11 cellular contexts compared by ENCODE assay signal in genomic region chr4:139315221-139315675, GRCh38. TPM values are rescaled to one million over a fixed set of nuclear protein-coding genes. Genes with fewer than 3 reads are reported as not detected.
A peak's percentile ranks its signal among the peaks of the same experiment; 100 is the strongest.
DNase-seq lines count a peak whose midpoint lies in the region; ATAC-seq, FAIRE-seq and TF ChIP-seq lines count a peak whose summit lies in the region.
"Had no signal": no experiment of that assay in that cellular context is flagged by ENCODE, and none has a peak within 500 bp of the region (broad histone marks: within the 10 kb centered on the region; RNA-seq: fewer than 3 reads in every experiment).

No MANE protein-coding gene starts in this region.

- no peaks in the 10 kb centered on the region for H3K27me3 ChIP-seq in astrocyte (ENCODE audit: insufficient read depth, low read length)

- DNase-seq in GM12864 (ENCODE audit: low read depth) (no peak), astrocyte (ENCODE audit: low read depth) (no peak), EL (no peak), retina (no peak), GM19238 (ENCODE audit: insufficient read length, low spot score) (no peak), mesenteric fat pad (ENCODE audit: low spot score) (no peak)
- DNase-seq: activated gamma-delta T cell treated with Interleukin-2 at 50 U/mL for 16 hours; DND-41; naive thymus-derived CD8-positive, alpha-beta T cell had no signal

- H2AFZ ChIP-seq in astrocyte (ENCODE audit: low read depth, low read length), result no peak overlapping the region

- no peak overlapping the region for H3K27ac ChIP-seq in astrocyte (ENCODE audit: low read depth, low read length)

- no peaks in the 10 kb centered on the region for H3K9me3 Mint-ChIP-seq in astrocyte (ENCODE audit: unreplicated experiment)
- H3K9me3 Mint-ChIP-seq: naive thymus-derived CD8-positive, alpha-beta T cell had no signal

- H3K27me3 Mint-ChIP-seq in astrocyte (ENCODE audit: low read depth, unreplicated experiment), result no peaks in the 10 kb centered on the region
- H3K27me3 Mint-ChIP-seq: naive thymus-derived CD8-positive, alpha-beta T cell had no signal

- H3K36me3 Mint-ChIP-seq in astrocyte (ENCODE audit: low read depth, unreplicated experiment), result peaks cover 2% of the 10 kb centered on the region

- peaks cover 85% of the 10 kb centered on the region for H4K20me1 ChIP-seq in astrocyte (ENCODE audit: insufficient read depth, low read length)

- no peaks in the 10 kb centered on the region for H3K4me1 ChIP-seq in astrocyte (ENCODE audit: insufficient read depth, low read length)

- H3K36me3 ChIP-seq in astrocyte (ENCODE audit: insufficient read depth, low read length), result no peaks in the 10 kb centered on the region

- H3K9me3 ChIP-seq in astrocyte (ENCODE audit: insufficient read depth, low read depth, low read length), result no peaks in the 10 kb centered on the region

- no peak overlapping the region for H3K9ac ChIP-seq in astrocyte (ENCODE audit: low read length)

- H3K4me3 ChIP-seq in GM12864 (ENCODE audit: low read depth, low read length) (peak overlapping the region; percentile 35), astrocyte (ENCODE audit: insufficient read depth, low read depth, low read length) (no peak overlapping the region)

- TF ChIP-seq CTCF in GM12864 (IDR thresholded peaks at IDR 0.05; ENCODE audit: low read depth, low read length, missing control alignments), result no peak
- no peak for TF ChIP-seq CTCF in astrocyte (IDR thresholded peaks at IDR 0.05; ENCODE audit: insufficient read depth, low read depth, low read length)

- peaks cover 18% of the 10 kb centered on the region for H3K4me1 Mint-ChIP-seq in astrocyte (ENCODE audit: low read depth, unreplicated experiment)

- ATAC-seq in GM19372 (IDR thresholded peaks at IDR 0.05; ENCODE audit: low read depth, unreplicated experiment), result peak; percentile 58
- ATAC-seq in HG03103 (IDR thresholded peaks at IDR 0.05; ENCODE audit: low read depth, unreplicated experiment), result peak; percentile 64
- ATAC-seq: naive thymus-derived CD8-positive, alpha-beta T cell had no signal

- no peak overlapping the region for H3K4me3 Mint-ChIP-seq in astrocyte (ENCODE audit: unreplicated experiment)

- peaks cover 100% of the 10 kb centered on the region for H3K79me2 ChIP-seq in astrocyte (ENCODE audit: insufficient read depth, low read length)

- peak overlapping the region; percentile 26 for H3K27ac Mint-ChIP-seq in astrocyte (ENCODE audit: unreplicated experiment)

- no peak overlapping the region for H3K4me2 ChIP-seq in astrocyte (ENCODE audit: low read length)

- FAIRE-seq in astrocyte (lab: Jason Lieb, UNC), result peak; percentile 43

RNA-seq across cellular contexts. Expression of gene NDUFC1, which starts 13.0 kb away (rescaled TPM):
- total RNA-seq in astrocyte, result 49.2 and 52.4 TPM in 2 replicates
- total RNA-seq in mesenteric fat pad, result 41.6 TPM

RNA-seq across cellular contexts. Expression of gene NAA15, which starts 13.9 kb away (rescaled TPM):
- 59.3 and 64.5 TPM in 2 replicates for total RNA-seq in astrocyte
- 48.0 TPM for total RNA-seq in mesenteric fat pad

RNA-seq across cellular contexts. Expression of gene MGARP, which starts 35.2 kb away (rescaled TPM):
- total RNA-seq in astrocyte (0.36 and 0.45 TPM in 2 replicates), mesenteric fat pad (0.39 TPM)
